8 cellular contexts compared by ENCODE assay signal in the genomic region with DNA sequence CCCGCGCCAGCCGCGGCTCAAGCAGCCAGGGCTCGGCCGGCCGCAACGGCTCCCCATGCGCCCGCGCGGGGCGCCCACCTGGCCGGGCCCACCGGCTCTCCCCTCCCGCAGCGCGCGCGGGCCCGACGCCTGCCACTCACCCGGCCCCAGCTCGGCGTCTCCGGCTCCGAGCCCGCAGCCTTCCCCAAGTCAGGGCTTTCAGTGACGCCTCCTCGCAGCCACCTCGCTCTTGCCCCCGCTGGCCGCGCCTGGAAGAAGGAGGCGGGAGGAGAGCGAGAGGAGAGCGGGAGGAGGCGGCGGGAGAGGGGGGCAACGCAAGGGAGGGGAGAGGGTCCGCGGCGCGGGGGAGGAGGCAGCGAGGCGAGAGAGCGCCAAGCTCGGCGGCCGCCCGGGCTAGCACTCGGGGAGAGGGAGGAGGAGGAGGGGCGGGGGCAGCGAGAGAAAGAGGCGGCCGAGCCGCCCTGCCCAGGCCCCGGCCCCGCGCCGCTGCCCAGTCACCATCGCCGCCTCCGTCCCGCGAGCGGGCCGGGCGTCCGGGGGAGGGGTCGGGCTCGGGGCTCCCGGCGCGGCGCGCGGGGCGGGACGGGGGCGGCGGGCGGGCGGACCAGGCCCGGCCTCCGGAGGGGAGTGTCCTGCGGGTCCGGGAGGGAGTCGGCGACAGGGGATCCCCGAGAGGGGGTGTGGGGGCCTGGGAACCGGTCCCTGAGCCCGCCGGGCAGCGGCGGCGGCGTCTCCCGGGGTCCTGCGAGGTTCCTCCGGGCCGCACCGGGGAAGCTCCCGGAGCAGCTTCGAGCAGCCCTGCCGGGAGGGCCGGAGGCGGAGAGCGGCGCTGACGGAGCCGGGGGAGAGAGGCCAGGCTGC. TPM values are rescaled to one million over a fixed set of nuclear protein-coding genes. Genes with fewer than 3 reads are reported as not detected.
DNase-seq lines count a peak whose midpoint lies in the region; ATAC-seq lines count a peak whose summit lies in the region.

A gene with protein sequence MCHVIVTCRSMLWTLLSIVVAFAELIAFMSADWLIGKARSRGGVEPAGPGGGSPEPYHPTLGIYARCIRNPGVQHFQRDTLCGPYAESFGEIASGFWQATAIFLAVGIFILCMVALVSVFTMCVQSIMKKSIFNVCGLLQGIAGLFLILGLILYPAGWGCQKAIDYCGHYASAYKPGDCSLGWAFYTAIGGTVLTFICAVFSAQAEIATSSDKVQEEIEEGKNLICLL (minus strand): TSS at position 414 of the 861 bp plus-strand sequence. CDS start 138,559 bp downstream, outside the sequence.

- H3K9me3 Mint-ChIP-seq in T-helper 2 cell treated with Interferon-gamma antibody and Interleukin-4, amounts not matched to agents 5 μg/mL and 100 μg/mL, for 36 hours: no peaks in the 10 kb centered on the region
- H3K9me3 Mint-ChIP-seq in dendritic cell treated with granulocyte-macrophage colony-stimulating factor and Interleukin-4, amounts not matched to agents 40 ng/mL and 50 ng/mL, for 4 days: no peaks in the 10 kb centered on the region

- no peak within 1 kb of the TSS for H3K27ac Mint-ChIP-seq in T-helper 2 cell treated with Interferon-gamma antibody and Interleukin-4, amounts not matched to agents 5 μg/mL and 100 μg/mL, for 36 hours
- peak within 1 kb of the TSS; percentile 70 for H3K27ac Mint-ChIP-seq in dendritic cell treated with granulocyte-macrophage colony-stimulating factor and Interleukin-4, amounts not matched to agents 40 ng/mL and 50 ng/mL, for 4 days

- DNase-seq in GM03348 (ENCODE audit: low spot score) (peak; percentile 93), HuH-7.5 (ENCODE audit: low spot score) (peak; percentile 60), left colon (peak; percentile 67 to 80), SKM-1 (lab: John Stamatoyannopoulos, UW; ENCODE audit: unreplicated experiment) (no peak)
- DNase-seq in T-helper 2 cell treated with Interferon-gamma antibody and Interleukin-4, amounts not matched to agents 5 μg/mL and 100 μg/mL, for 36 hours (ENCODE audit: low spot score): peak; percentile 27
- DNase-seq in stimulated activated CD4-positive, alpha-beta T cell treated with anti-CD3 and anti-CD28 coated beads, Interleukin-1b, Interleukin-23, amount 100 ng/mL, for 48 hours: peak; percentile 8

- peak; percentile 54 for ATAC-seq in GM21528 (IDR thresholded peaks at IDR 0.05; ENCODE audit: low FRiP score, unreplicated experiment)
- ATAC-seq in left colon: peak; percentile 77

- intact Hi-C loops in dendritic cell treated with granulocyte-macrophage colony-stimulating factor and Interleukin-4, amounts not matched to agents 40 ng/mL and 50 ng/mL, for 4 days (cut with micrococcal nuclease): loop anchor here (5.0 to 10.0 kb wide), 2 partner anchors 106 to 236 kb away; no protein-coding TSS in a partner anchor
- intact Hi-C loops in left colon (cut with DNase I, micrococcal nuclease): no loop called here

- H3K4me1 Mint-ChIP-seq in T-helper 2 cell treated with Interferon-gamma antibody and Interleukin-4, amounts not matched to agents 5 μg/mL and 100 μg/mL, for 36 hours (ENCODE audit: low read depth): peaks cover 6% of the 10 kb centered on the region
- H3K4me1 Mint-ChIP-seq in dendritic cell treated with granulocyte-macrophage colony-stimulating factor and Interleukin-4, amounts not matched to agents 40 ng/mL and 50 ng/mL, for 4 days (ENCODE audit: low read depth): peaks cover 37% of the 10 kb centered on the region

- H3K4me3 Mint-ChIP-seq in T-helper 2 cell treated with Interferon-gamma antibody and Interleukin-4, amounts not matched to agents 5 μg/mL and 100 μg/mL, for 36 hours: peak within 1 kb of the TSS; percentile 78
- peak within 1 kb of the TSS; percentile 87 for H3K4me3 Mint-ChIP-seq in dendritic cell treated with granulocyte-macrophage colony-stimulating factor and Interleukin-4, amounts not matched to agents 40 ng/mL and 50 ng/mL, for 4 days

- H3K36me3 Mint-ChIP-seq in T-helper 2 cell treated with Interferon-gamma antibody and Interleukin-4, amounts not matched to agents 5 μg/mL and 100 μg/mL, for 36 hours (ENCODE audit: low read depth): peaks cover 2% of the 10 kb centered on the region
- H3K36me3 Mint-ChIP-seq in dendritic cell treated with granulocyte-macrophage colony-stimulating factor and Interleukin-4, amounts not matched to agents 40 ng/mL and 50 ng/mL, for 4 days (ENCODE audit: low read depth): peaks cover 20% of the 10 kb centered on the region

- peaks cover 57% of the 10 kb centered on the region for H3K27me3 Mint-ChIP-seq in T-helper 2 cell treated with Interferon-gamma antibody and Interleukin-4, amounts not matched to agents 5 μg/mL and 100 μg/mL, for 36 hours (ENCODE audit: low read depth)
- peaks cover 28% of the 10 kb centered on the region for H3K27me3 Mint-ChIP-seq in dendritic cell treated with granulocyte-macrophage colony-stimulating factor and Interleukin-4, amounts not matched to agents 40 ng/mL and 50 ng/mL, for 4 days

RNA-seq across cellular contexts. Expression of the gene that starts here (rescaled TPM):
- total RNA-seq in left colon: 10 to 100 TPM; 46.5 to 59.1 TPM
